28 cellular contexts compared by ENCODE assay signal in the genomic region with DNA sequence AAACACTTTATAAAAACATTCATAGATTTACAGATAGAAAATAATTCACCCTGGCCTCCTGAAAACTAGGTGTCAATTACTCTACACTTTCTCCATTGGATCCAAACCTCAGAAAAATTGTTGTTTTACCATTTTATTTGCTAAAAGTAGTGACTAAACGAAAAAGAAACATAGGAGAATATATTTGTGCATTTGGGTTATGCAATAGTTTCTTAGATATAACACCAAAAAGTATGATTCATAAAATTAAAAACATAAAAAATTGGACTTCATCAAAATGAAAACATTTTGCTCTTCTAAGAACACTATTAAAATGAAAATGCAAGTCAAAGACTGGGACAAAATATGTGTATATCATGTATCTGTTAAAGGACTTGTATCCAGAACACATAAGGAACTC.
DNase-seq lines count a peak whose midpoint lies in the region; ATAC-seq, FAIRE-seq and TF ChIP-seq lines count a peak whose summit lies in the region.
"Had no signal": no experiment of that assay in that cellular context is flagged by ENCODE, and none has a peak within 500 bp of the region (broad histone marks: within the 10 kb centered on the region; RNA-seq: fewer than 3 reads in every experiment).

No MANE protein-coding gene starts in this region.

- BruUV-seq in IMR-90 (replicated peaks; lab: Mats Ljungman, UMichigan) (no TSS peak), K562 (replicated peaks; lab: Mats Ljungman, UMichigan) (no TSS peak)

- TF ChIP-seq EP300 in K562 (IDR thresholded peaks at IDR 0.05; ENCODE audit: low read length), result no peak

- no peak overlapping the region for H3K4ac ChIP-seq in IMR-90 (ENCODE audit: low read depth, low read length)

- ATAC-seq in IMR-90 (ENCODE audit: low read depth) (no peak), K562 (no peak), HG02938 (IDR thresholded peaks at IDR 0.05; ENCODE audit: unreplicated experiment) (no peak)
- ATAC-seq: GM12878 had no signal

- no peak overlapping the region for H2BK15ac ChIP-seq in IMR-90 (ENCODE audit: low read depth, low read length)

- H3K9me3 ChIP-seq in GM23248 (ENCODE audit: low read depth) (no peaks in the 10 kb centered on the region), IMR-90 (ENCODE audit: control insufficient read depth, insufficient read depth, low read length) (no peaks in the 10 kb centered on the region), K562 (replicated peaks; ENCODE audit: control insufficient read depth, insufficient read depth, low read depth, low read length) (no peaks in the 10 kb centered on the region), esophagus squamous epithelium (no peaks in the 10 kb centered on the region)
- H3K9me3 ChIP-seq: BE2C, BLaER1 had no signal

- H4K91ac ChIP-seq in IMR-90 (ENCODE audit: insufficient read depth, low read depth, low read length), result no peak overlapping the region

- WGBS in GM23248 (ENCODE audit: low coverage in 1 of 2, low lambda C conversion rate in 2 of 2, missing lambda C conversion rate in 2 of 2), 2 experiments, result 4 to 10% methylated on average over 1 of the region's 1 CpG
- no CpG with 5 or more reads among the region's 1 CpG for WGBS in IMR-90 (ENCODE audit: extremely low coverage in 2 of 2, insufficient read length in 1 of 2), 2 experiments
- WGBS in K562 (ENCODE audit: insufficient coverage, low coverage, missing lambda C conversion rate), result 0% methylated on average over 1 of the region's 1 CpG
- 18 to 20% methylated on average over 1 of the region's 1 CpG for WGBS in esophagus squamous epithelium, 2 donors

- no peaks in the 10 kb centered on the region for H3K4me1 ChIP-seq in GM23248 (ENCODE audit: insufficient read depth)
- H3K4me1 ChIP-seq in IMR-90 (ENCODE audit: control insufficient read depth, insufficient read depth, low read length), result no peaks in the 10 kb centered on the region
- no peaks in the 10 kb centered on the region for H3K4me1 ChIP-seq in K562 (replicated peaks in 1 of 2; ENCODE audit: control insufficient read depth in 2 of 2, insufficient read depth in 2 of 2, low read length in 2 of 2)
- H3K4me1 ChIP-seq in esophagus squamous epithelium, result peaks cover 0 to 19% (median 0%) of the 10 kb centered on the region in 3 donors
- H3K4me1 ChIP-seq: BE2C, BLaER1 had no signal

- H3K36me3 ChIP-seq in GM23248 (ENCODE audit: low read depth), result no peaks in the 10 kb centered on the region
- H3K36me3 ChIP-seq in IMR-90 (ENCODE audit: control insufficient read depth, insufficient read depth, low read length), result no peaks in the 10 kb centered on the region
- no peaks in the 10 kb centered on the region for H3K36me3 ChIP-seq in K562 (ENCODE audit: control insufficient read depth, insufficient read depth, low read length)
- no peaks in the 10 kb centered on the region for H3K36me3 ChIP-seq in esophagus squamous epithelium
- H3K36me3 ChIP-seq: BE2C, BLaER1 had no signal

- H2AFZ ChIP-seq in GM23248 (no peak overlapping the region), IMR-90 (replicated peaks; ENCODE audit: low read length, poor library complexity) (no peak overlapping the region), K562 (ENCODE audit: low read depth, low read length) (no peak overlapping the region)

- H3K23ac ChIP-seq in IMR-90 (ENCODE audit: low read depth, low read length), result no peak overlapping the region

- no peak overlapping the region for H2BK120ac ChIP-seq in IMR-90 (ENCODE audit: low read depth, low read length)

- intact Hi-C loops in IMR-90 (cut with micrococcal nuclease), result no loop called here
- intact Hi-C loops in K562 (cut with micrococcal nuclease), result no loop called here
- intact Hi-C loops in esophagus squamous epithelium (cut with DNase I), result no loop called here

- no peak overlapping the region for H3K56ac ChIP-seq in IMR-90 (ENCODE audit: extremely low read depth, insufficient read depth, low read length)

- no peak for FAIRE-seq in K562 (lab: Jason Lieb, UNC)
- FAIRE-seq: A204.1, GM12878, GM12892, GM18507 had no signal

- no peak overlapping the region for H2AK9ac ChIP-seq in IMR-90 (replicated peaks; ENCODE audit: low read depth, low read length, poor library complexity)

- H3K4me3 ChIP-seq in GM23248 (no peak overlapping the region), IMR-90 (ENCODE audit: insufficient read depth, low read depth, low read length) (no peak overlapping the region), K562 (no peak overlapping the region), esophagus squamous epithelium (no peak overlapping the region)
- H3K4me3 ChIP-seq: BLaER1, GM12878 had no signal

- TF ChIP-seq CTCF in IMR-90 (conservative IDR thresholded peaks at IDR 0.05; ENCODE audit: low read depth, low read length) (no peak), K562 (IDR thresholded peaks at IDR 0.05 in 2 of 3, conservative IDR thresholded peaks at IDR 0.05 in 1 of 3; ENCODE audit: insufficient read depth in 2 of 3, low read depth in 1 of 3, low read length in 3 of 3) (no peak), esophagus squamous epithelium (IDR thresholded peaks at IDR 0.05) (no peak)

- no peak overlapping the region for H2BK5ac ChIP-seq in IMR-90 (ENCODE audit: low read depth, low read length, poor library complexity, severe bottlenecking)

- in situ Hi-C loops in GM23248 (cut with MboI) (no loop called here), IMR-90 (cut with MboI; ENCODE audit: low sequenced_read_pairs) (no loop called here), K562 (cut with MboI) (no loop called here)

- H3K4me2 ChIP-seq in GM23248 (ENCODE audit: unreplicated experiment), result no peak overlapping the region
- H3K4me2 ChIP-seq in IMR-90 (ENCODE audit: low read depth, low read length), result no peak overlapping the region
- H3K4me2 ChIP-seq in K562 (ENCODE audit: insufficient read depth, low read length), result no peak overlapping the region
- H3K4me2 ChIP-seq: BLaER1 had no signal

- TF ChIP-seq RAD21 in IMR-90 (IDR thresholded peaks at IDR 0.05; ENCODE audit: low read length) (no peak), K562 (CRISPR knock-in tag; conservative IDR thresholded peaks at IDR 0.05 in 1 of 2, IDR thresholded peaks at IDR 0.05 in 1 of 2) (no peak)

- H3K27me3 ChIP-seq in GM23248 (replicated peaks; ENCODE audit: insufficient read depth) (no peaks in the 10 kb centered on the region), IMR-90 (ENCODE audit: control insufficient read depth, insufficient read depth, low read length) (no peaks in the 10 kb centered on the region), K562 (ENCODE audit: control insufficient read depth in 2 of 2, insufficient read depth in 2 of 2, low read length in 2 of 2) (no peaks in the 10 kb centered on the region), esophagus squamous epithelium (no peaks in the 10 kb centered on the region)
- H3K27me3 ChIP-seq: BE2C, BLaER1 had no signal

- no peak overlapping the region for H3K14ac ChIP-seq in IMR-90 (replicated peaks; ENCODE audit: low read depth, low read length)

- H3K9ac ChIP-seq in GM23248 (no peak overlapping the region), IMR-90 (ENCODE audit: low read depth, low read length) (no peak overlapping the region), K562 (ENCODE audit: insufficient read depth in 1 of 2, low read depth in 2 of 2, low read length in 2 of 2) (no peak overlapping the region)
- H3K9ac ChIP-seq: BLaER1 had no signal

- no peak overlapping the region for H4K8ac ChIP-seq in IMR-90 (ENCODE audit: low read depth in 2 of 2, low read length in 2 of 2)

- TF ChIP-seq POLR2A in IMR-90 (IDR thresholded peaks at IDR 0.05; ENCODE audit: low read depth, low read length) (no peak), K562 (conservative IDR thresholded peaks at IDR 0.05) (no peak), esophagus squamous epithelium (IDR thresholded peaks at IDR 0.05) (no peak)

- dilution Hi-C loops in IMR-90 (cut with HindIII; ENCODE audit: low sequenced_read_pairs, unreplicated experiment), result no loop called here

- no peaks in the 10 kb centered on the region for H3K79me1 ChIP-seq in IMR-90 (ENCODE audit: low read depth in 1 of 2, low read length in 2 of 2)

- no peak overlapping the region for H2AK5ac ChIP-seq in IMR-90 (ENCODE audit: low read depth, low read length)

- no peak overlapping the region for H4K5ac ChIP-seq in IMR-90 (ENCODE audit: low read depth, low read length)

- CTCF ChIA-PET in IMR-90 (lab: Yijun Ruan, JAX) (no interaction called here), K562 (lab: Yijun Ruan, JAX; ENCODE audit: low intra/inter-chr PET ratio) (no interaction called here)

- no peak overlapping the region for H3K27ac ChIP-seq in GM23248
- no peak overlapping the region for H3K27ac ChIP-seq in IMR-90 (ENCODE audit: insufficient read depth, low read length)
- no peak overlapping the region for H3K27ac ChIP-seq in K562 (ENCODE audit: extremely low read depth, low read depth, low read length)
- H3K27ac ChIP-seq in esophagus squamous epithelium, result peak overlapping the region in 3 of 4 donors; percentile 36 to 57 (median 50)
- H3K27ac ChIP-seq: BLaER1 had no signal

- DNase-seq in GM23248, result peak; percentile 4
- no peak for DNase-seq in IMR-90
- DNase-seq in K562 (ENCODE audit: extremely low read depth in 1 of 4, low spot score in 3 of 4), result no peak
- no peak for DNase-seq in esophagus squamous epithelium (lab: John Stamatoyannopoulos, UW)
- DNase-seq in epidermal melanocyte (ENCODE audit: insufficient read length, low spot score), result no peak
- DNase-seq in cerebellar nuclear complex (lab: John Stamatoyannopoulos, UW), result no peak
- DNase-seq in cortex of kidney (lab: John Stamatoyannopoulos, UW), result no peak
- DNase-seq: 8988T; ACHN; BE2C; C1 segment of cervical spinal cord; CD4-positive, alpha-beta memory T cell; CD4-positive, CD25-positive, alpha-beta regulatory T cell; CD8-positive, alpha-beta memory T cell; COR-L47; DMS 273 treated with DMSO at 0.1 percent for 48 hours; DMS153; DMS53; DMS79; DND-41; EL; GDM1 had no signal

- no peaks in the 10 kb centered on the region for H3K9me2 ChIP-seq in GM23248 (ENCODE audit: insufficient read depth)

- H3K79me2 ChIP-seq in GM23248 (ENCODE audit: insufficient read depth), result no peaks in the 10 kb centered on the region
- H3K79me2 ChIP-seq in K562 (ENCODE audit: control insufficient read depth, insufficient read depth, low read length), result no peaks in the 10 kb centered on the region

- no peaks in the 10 kb centered on the region for H3F3A ChIP-seq in GM23248 (ENCODE audit: insufficient read depth)

- no peaks in the 10 kb centered on the region for H3K9me1 ChIP-seq in IMR-90 (ENCODE audit: insufficient read depth, low read length)
- no peaks in the 10 kb centered on the region for H3K9me1 ChIP-seq in K562 (ENCODE audit: control insufficient read depth, insufficient read depth, low read length)

- H2BK20ac ChIP-seq in IMR-90 (ENCODE audit: low read depth, low read length), result no peak overlapping the region

- POLR2A ChIA-PET in IMR-90 (lab: Charles Lee; ENCODE audit: unreplicated experiment), result no interaction called here
- POLR2A ChIA-PET in K562 (lab: Yijun Ruan, JAX), result no interaction called here

- H4K20me1 ChIP-seq in GM23248 (ENCODE audit: insufficient read depth), result no peaks in the 10 kb centered on the region
- no peaks in the 10 kb centered on the region for H4K20me1 ChIP-seq in IMR-90 (ENCODE audit: insufficient read depth, low read length)
- H4K20me1 ChIP-seq in K562 (replicated peaks; ENCODE audit: control insufficient read depth, insufficient read depth, low read length), result no peaks in the 10 kb centered on the region
- H4K20me1 ChIP-seq: BLaER1 had no signal

- H3K18ac ChIP-seq in IMR-90 (ENCODE audit: low read depth, low read length), result no peak overlapping the region

TF ChIP-seq in IMR-90, 13 proteins besides CTCF, POLR2A, EP300 and RAD21 (continues in another document):
- TF ChIP-seq SMC3 (IDR thresholded peaks at IDR 0.05; ENCODE audit: low read depth, low read length), result no peak

Comparison
In these comparisons a context has a peak if more than half of its experiments do, and no peak if none do; other contexts are left out.
1. H3K27ac ChIP-seq: peak in esophagus squamous epithelium (3 of 4); none in GM23248 (single experiment), IMR-90 (single experiment) and K562 (single experiment).